Comparison of ENCODE assay signal across 8 cellular contexts in genomic region chr7:7182156-7183060, GRCh38. TPM values are rescaled to one million over a fixed set of nuclear protein-coding genes. Genes with fewer than 3 reads are reported as not detected.
DNase-seq lines count a peak whose midpoint lies in the region; ATAC-seq and TF ChIP-seq lines count a peak whose summit lies in the region.

TSS of gene C1GALT1 (plus strand) at chr7:7182544. CDS start at chr7:7234320, 51,776 bp downstream.

- H3K9ac ChIP-seq in SK-N-SH, result peak within 1 kb of the TSS; percentile 81

- TF ChIP-seq CTCF in GM10266 (IDR thresholded peaks at IDR 0.05; ENCODE audit: control insufficient read depth, insufficient read depth, low read depth, missing control alignments) (peak; percentile 64), SK-N-SH (IDR thresholded peaks at IDR 0.05) (peak; percentile 54)

- H3K36me3 ChIP-seq in SK-N-SH (replicated peaks in 1 of 2; ENCODE audit: control insufficient read depth in 1 of 2, insufficient read depth in 2 of 2, low read length in 1 of 2), result peaks cover 0 to 7% of the 10 kb centered on the region in 2 experiments

- H3K27me3 ChIP-seq in SK-N-SH (ENCODE audit: insufficient read depth), result no peaks in the 10 kb centered on the region

- no peaks in the 10 kb centered on the region for H3K9me2 ChIP-seq in SK-N-SH

- peak within 1 kb of the TSS; percentile 86 for H3K4me2 ChIP-seq in SK-N-SH

- POLR2A ChIA-PET in SK-N-SH (lab: Yijun Ruan, JAX), result interaction anchor here (0.9 to 1.3 kb wide), 3 partner anchors 9 to 460 kb away, joined by 3 read pairs; no protein-coding TSS in a partner anchor

- peaks cover 6% of the 10 kb centered on the region for H3K4me1 Mint-ChIP-seq in activated naive CD4-positive, alpha-beta T cell treated with anti-CD3 and anti-CD28 coated beads, Interleukin-2, amount 50 U/mL, for 24 hours

- peaks cover 24% of the 10 kb centered on the region for H3F3A ChIP-seq in SK-N-SH (replicated peaks; ENCODE audit: insufficient read depth)

- TF ChIP-seq RAD21 in SK-N-SH (IDR thresholded peaks at IDR 0.05; ENCODE audit: low read length), result peak; percentile 52

- peak within 1 kb of the TSS; percentile 99 for H3K27ac Mint-ChIP-seq in activated naive CD4-positive, alpha-beta T cell treated with anti-CD3 and anti-CD28 coated beads, Interleukin-2, amount 50 U/mL, for 24 hours

- H3K36me3 Mint-ChIP-seq in activated naive CD4-positive, alpha-beta T cell treated with anti-CD3 and anti-CD28 coated beads, Interleukin-2, amount 50 U/mL, for 24 hours, result peaks cover 5% of the 10 kb centered on the region

- no peaks in the 10 kb centered on the region for H3K9me3 Mint-ChIP-seq in activated naive CD4-positive, alpha-beta T cell treated with anti-CD3 and anti-CD28 coated beads, Interleukin-2, amount 50 U/mL, for 24 hours

- no peaks in the 10 kb centered on the region for H4K20me1 ChIP-seq in SK-N-SH (ENCODE audit: insufficient read depth)

- ATAC-seq in HG02588 (IDR thresholded peaks at IDR 0.05; ENCODE audit: unreplicated experiment), result peak; percentile 84

- H2AFZ ChIP-seq in SK-N-SH (ENCODE audit: low read depth), result peak within 1 kb of the TSS; percentile 92

- peaks cover 13 to 19% of the 10 kb centered on the region in 2 experiments; a peak in 3 of 4 replicates for H3K4me1 ChIP-seq in SK-N-SH (ENCODE audit: control insufficient read depth in 1 of 2, insufficient read depth in 2 of 2, low read depth in 1 of 2, low read length in 1 of 2)

- 0% methylated on average over 49 of the region's 82 CpGs for WGBS in SK-N-SH (ENCODE audit: low lambda C conversion rate)

- H3K27ac ChIP-seq in SK-N-SH (ENCODE audit: low read depth in 2 of 2, low read length in 1 of 2) (peak within 1 kb of the TSS; percentile 85 to 99), temporal lobe (ENCODE audit: low read depth, low read length) (peak within 1 kb of the TSS; percentile 90)

- CTCF ChIA-PET in SK-N-SH (lab: Yijun Ruan, JAX), result interaction anchor here (0.6 to 2.4 kb wide), 28 partner anchors 9 to 1113 kb away, joined by 3 to 14 read pairs (median 4); no protein-coding TSS in a partner anchor

- H3K4me3 ChIP-seq in SK-N-SH (ENCODE audit: low read depth in 2 of 2, low read length in 1 of 2), result peak within 1 kb of the TSS; percentile 78 to 100

- peak within 1 kb of the TSS; percentile 99 for H3K4me3 Mint-ChIP-seq in activated naive CD4-positive, alpha-beta T cell treated with anti-CD3 and anti-CD28 coated beads, Interleukin-2, amount 50 U/mL, for 24 hours

- DNase-seq in GM10266 (ENCODE audit: extremely low spot score) (peak; percentile 95), NCI-H1048 (lab: John Stamatoyannopoulos, UW) (peak; percentile 93), SK-N-SH (peak; percentile 98), glomerular endothelial cell (ENCODE audit: extremely low read depth, low read depth, low spot score) (peak; percentile 69), occipital lobe (lab: John Stamatoyannopoulos, UW) (peak; percentile 97)

- no peaks in the 10 kb centered on the region for H3K27me3 Mint-ChIP-seq in activated naive CD4-positive, alpha-beta T cell treated with anti-CD3 and anti-CD28 coated beads, Interleukin-2, amount 50 U/mL, for 24 hours

- H3K79me2 ChIP-seq in SK-N-SH (ENCODE audit: insufficient read depth), result peaks cover 43% of the 10 kb centered on the region

- TF ChIP-seq EP300 in SK-N-SH (IDR thresholded peaks at IDR 0.05; ENCODE audit: borderline replicate concordance in 1 of 2, low read depth in 1 of 2, low read length in 1 of 2), result 0 out of 4 replicates have a peak, but pooled peaks of 1 of the 2 experiments have one; percentile 11

- H3K9me3 ChIP-seq in SK-N-SH, result no peaks in the 10 kb centered on the region

TF ChIP-seq in SK-N-SH, 30 proteins besides CTCF, POLR2A, EP300 and RAD21 (continues in another document):
- peak; percentile 53 for TF ChIP-seq CHD2 (IDR thresholded peaks at IDR 0.05; ENCODE audit: low read length, partially characterized antibody)
- no peak; the same call in 1 of the 2 replicates for TF ChIP-seq TCF12 (IDR thresholded peaks at IDR 0.05)
- TF ChIP-seq MXI1 (IDR thresholded peaks at IDR 0.05; ENCODE audit: low read depth, low read length), result peak; percentile 33; the same call in 1 of the 2 replicates
- TF ChIP-seq POLR2AphosphoS5 (IDR thresholded peaks at IDR 0.05; ENCODE audit: low read depth, low read length), result peak; percentile 97
- peak; percentile 8; the same call in 1 of the 2 replicates for TF ChIP-seq GATA2 (CRISPR knock-in tag; IDR thresholded peaks at IDR 0.05)
- no peak for TF ChIP-seq USF2 (IDR thresholded peaks at IDR 0.05; ENCODE audit: borderline replicate concordance, low read depth, low read length)
- no peak for TF ChIP-seq NFIC (IDR thresholded peaks at IDR 0.05; ENCODE audit: borderline replicate concordance)
- TF ChIP-seq TEAD4 (IDR thresholded peaks at IDR 0.05; ENCODE audit: borderline replicate concordance, insufficient read depth), result peak; percentile 9; the same call in 1 of the 2 replicates
- no peak; the same call in 1 of the 2 replicates for TF ChIP-seq FOXJ3 (CRISPR knock-in tag; IDR thresholded peaks at IDR 0.05)
- no peak for TF ChIP-seq IRF3 (IDR thresholded peaks at IDR 0.05; ENCODE audit: low read depth, low read length)
- TF ChIP-seq SMC3 (IDR thresholded peaks at IDR 0.05; ENCODE audit: low read depth, low read length), result peak; percentile 11; the same call in 1 of the 2 replicates
- no peak for TF ChIP-seq JUND (IDR thresholded peaks at IDR 0.05)
- TF ChIP-seq SIN3A (IDR thresholded peaks at IDR 0.05; ENCODE audit: borderline replicate concordance, low read depth, low read length), result peak; percentile 86
- TF ChIP-seq GABPA (IDR thresholded peaks at IDR 0.05; ENCODE audit: low read depth), result no peak
- no peak for TF ChIP-seq FOSL2 (IDR thresholded peaks at IDR 0.05; ENCODE audit: borderline replicate concordance, low read depth)
- TF ChIP-seq USF1 (IDR thresholded peaks at IDR 0.05; ENCODE audit: borderline replicate concordance, low read depth), result no peak; the same call in 1 of the 2 replicates
- TF ChIP-seq RCOR1 (IDR thresholded peaks at IDR 0.05; ENCODE audit: low read length), result no peak
- TF ChIP-seq EZH2phosphoT487 (IDR thresholded peaks at IDR 0.05; ENCODE audit: borderline replicate concordance, low read depth), result no peak
- peak; percentile 38; the same call in 1 of the 2 replicates for TF ChIP-seq YY1 (IDR thresholded peaks at IDR 0.05; ENCODE audit: low read depth)
- peak; percentile 52 for TF ChIP-seq NRF1 (IDR thresholded peaks at IDR 0.05; ENCODE audit: low read depth, low read length)
- TF ChIP-seq RFX5 (IDR thresholded peaks at IDR 0.05; ENCODE audit: low read length), result peak; percentile 48; the same call in 1 of the 2 replicates
- TF ChIP-seq RXRA (IDR thresholded peaks at IDR 0.05; ENCODE audit: borderline replicate concordance, low read depth), result no peak

RNA-seq across cellular contexts. Expression of gene C1GALT1, which starts in this region (rescaled TPM):
- polyA plus RNA-seq in SK-N-SH (2012; rRNA removed), result 15.2 and 16.4 TPM in 2 replicates
- polyA plus RNA-seq in SK-N-SH (2012; cell fraction: cytosol; rRNA removed), result 21.5 and 25.5 TPM in 2 replicates
- polyA plus RNA-seq in SK-N-SH (2012; cell fraction: nucleus; rRNA removed), result 10.5 and 18.6 TPM in 2 replicates
- 32.5 and 38.6 TPM in 2 replicates for total RNA-seq in glomerular endothelial cell
- total RNA-seq in occipital lobe, result 37.7 TPM
- 23.1 TPM for total RNA-seq in temporal lobe

Comparison
In these comparisons a context has a peak if more than half of its experiments do, and no peak if none do; other contexts are left out.
1. Peak in every context shown above with its lines: DNase-seq, ATAC-seq, H3K4me3 ChIP-seq and H3K27ac ChIP-seq.